In the genomic region with DNA sequence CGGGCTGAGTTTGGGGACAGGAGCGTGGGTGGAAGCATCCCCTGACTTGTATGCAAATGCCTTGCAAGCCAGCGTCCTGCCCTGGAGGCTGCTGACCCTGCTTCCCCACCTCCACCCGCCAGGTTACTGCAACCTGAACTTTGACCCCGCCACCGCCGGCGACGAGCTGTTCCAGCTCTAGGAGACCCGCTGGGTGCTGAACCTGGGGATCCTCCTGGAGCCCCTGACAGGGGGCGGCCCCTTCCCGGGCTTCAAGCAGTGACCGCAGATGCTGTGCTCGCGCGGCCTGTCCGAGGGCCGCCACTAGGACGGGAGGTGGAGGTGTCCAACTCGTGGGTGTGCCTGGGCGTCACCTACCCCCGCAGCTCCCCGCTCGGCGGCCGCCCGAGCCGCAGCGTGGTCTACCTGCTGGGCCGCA, we compare ENCODE assay signal across 1 cellular context.
TF ChIP-seq lines count a peak whose summit lies in the region.

No MANE protein-coding gene starts in this region.

TF ChIP-seq in H1, 55 proteins besides CTCF, POLR2A, EP300 and RAD21:
- TF ChIP-seq SP1 (IDR thresholded peaks at IDR 0.05; ENCODE audit: low read depth, low read length) = no peak
- no peak for TF ChIP-seq SP2 (IDR thresholded peaks at IDR 0.05; ENCODE audit: low read length)
- no peak for TF ChIP-seq CTBP2 (IDR thresholded peaks at IDR 0.05; ENCODE audit: borderline replicate concordance, insufficient read depth, insufficient read length, low read length)
- no peak for TF ChIP-seq JUND (IDR thresholded peaks at IDR 0.05; ENCODE audit: low read length)
TF ChIP-seq in H1: peak in this region for 0.
